Comparison of ENCODE assay signal across 24 cellular contexts in genomic region chr14:100822921-100823320, GRCh38. TPM values are rescaled to one million over a fixed set of nuclear protein-coding genes. Genes with fewer than 3 reads are reported as not detected.
DNase-seq lines count a peak whose midpoint lies in the region; ATAC-seq, FAIRE-seq and TF ChIP-seq lines count a peak whose summit lies in the region.
"Had no signal": no experiment of that assay in that cellular context is flagged by ENCODE, and none has a peak within 500 bp of the region (broad histone marks: within the 10 kb centered on the region; RNA-seq: fewer than 3 reads in every experiment).

No MANE protein-coding gene starts in this region.

- ATAC-seq in HepG2, result no peak
- no peak for ATAC-seq in right lobe of liver
- ATAC-seq in GM19351 (IDR thresholded peaks at IDR 0.05; ENCODE audit: unreplicated experiment), result no peak
- ATAC-seq: A549, PC-3 had no signal

- POLR2A ChIA-PET in HepG2 (lab: Yijun Ruan, JAX), result interaction anchor here (1.9 to 3.2 kb wide), 3 partner anchors 19 to 78 kb away, joined by 4 to 22 read pairs (median 6); no protein-coding TSS in a partner anchor

- H3K36me3 ChIP-seq in HepG2 (replicated peaks in 1 of 2; ENCODE audit: control insufficient read depth in 1 of 2, insufficient read depth in 2 of 2, low read length in 2 of 2), result no peaks in the 10 kb centered on the region
- H3K36me3 ChIP-seq in right lobe of liver, result no peaks in the 10 kb centered on the region
- no peaks in the 10 kb centered on the region for H3K36me3 ChIP-seq in Karpas-422 (ENCODE audit: insufficient read depth, low read length)

- H3K4me1 ChIP-seq in HepG2 (ENCODE audit: insufficient read depth, low read length) (peaks cover 62% of the 10 kb centered on the region), right lobe of liver (peaks cover 0 to 11% (median 0%) of the 10 kb centered on the region in 4 donors), Karpas-422 (ENCODE audit: low read length) (no peaks in the 10 kb centered on the region)
- H3K4me1 ChIP-seq: A549 had no signal

- H4K20me1 ChIP-seq in HepG2 (ENCODE audit: insufficient read depth, low read length) (no peaks in the 10 kb centered on the region), Karpas-422 (ENCODE audit: insufficient read depth, low read depth, low read length) (no peaks in the 10 kb centered on the region)

- H3K9me3 ChIP-seq in HepG2 (ENCODE audit: low read length) (peaks cover 4% of the 10 kb centered on the region; the same call in 1 of the 2 replicates), right lobe of liver (no peaks in the 10 kb centered on the region), Karpas-422 (ENCODE audit: low read length) (peaks cover 4% of the 10 kb centered on the region)

- H2AFZ ChIP-seq in HepG2 (ENCODE audit: low read length) (no peak overlapping the region), Karpas-422 (ENCODE audit: low read length) (no peak overlapping the region)

- H3K4me3 ChIP-seq in HepG2 (replicated peaks in 1 of 3; ENCODE audit: insufficient read depth in 1 of 3, low read depth in 2 of 3, low read length in 3 of 3) (no peak overlapping the region), right lobe of liver (no peak overlapping the region), choroid plexus epithelial cell (ENCODE audit: low read depth, low read length) (no peak overlapping the region), Karpas-422 (ENCODE audit: low read length) (no peak overlapping the region)
- H3K4me3 ChIP-seq: A549 had no signal

- in situ Hi-C loops in HepG2 (cut with HindIII; ENCODE audit: extremely low pct_ligation_motif_present, low pct_unique_long_range_greater_than_20kb), result no loop called here

- H3K27me3 ChIP-seq in HepG2 (ENCODE audit: control insufficient read depth in 1 of 2, insufficient read depth in 2 of 2, low read length in 2 of 2) (no peaks in the 10 kb centered on the region), right lobe of liver (no peaks in the 10 kb centered on the region), Karpas-422 (ENCODE audit: low read length) (no peaks in the 10 kb centered on the region)

- CTCF ChIA-PET in HepG2 (lab: Yijun Ruan, JAX; ENCODE audit: low intra/inter-chr PET ratio, low total read pairs), result no interaction called here

- no peak for TF ChIP-seq RAD21 in HepG2 (CRISPR knock-in tag; IDR thresholded peaks at IDR 0.05)

- 86% methylated on average over 2 of the region's 2 CpGs for WGBS in HepG2 (ENCODE audit: low lambda C conversion rate)
- 31% methylated on average over 2 of the region's 2 CpGs for WGBS in right lobe of liver (ENCODE audit: insufficient coverage, low coverage, low lambda C conversion rate, missing lambda C conversion rate)

- no peak for TF ChIP-seq EP300 in HepG2 (IDR thresholded peaks at IDR 0.05; ENCODE audit: low read depth in 2 of 2, low read length in 2 of 2)
- TF ChIP-seq EP300 in HepG2 (CRISPR knock-in tag; IDR thresholded peaks at IDR 0.05; ENCODE audit: borderline replicate concordance), result no peak

- intact Hi-C loops in HepG2 (cut with micrococcal nuclease; ENCODE audit: unreplicated experiment) (no loop called here), right lobe of liver (cut with DNase I) (loop anchor here in 1 of 2 donors (10.0 kb wide), 1 partner anchor 108 kb away; no protein-coding TSS in a partner anchor)

- H3K27ac ChIP-seq in HepG2 (ENCODE audit: extremely low read length, insufficient read depth, low read length) (peak overlapping the region; percentile 87), right lobe of liver (no peak overlapping the region), Karpas-422 (ENCODE audit: low read length) (no peak overlapping the region)
- H3K27ac ChIP-seq: A549 had no signal

- DNase-seq in HepG2 (ENCODE audit: low spot score) (no peak), right lobe of liver (no peak), choroid plexus epithelial cell (ENCODE audit: low read depth) (peak; percentile 35), myocyte (ENCODE audit: low read depth) (peak; percentile 24), superior temporal gyrus (ENCODE audit: extremely low spot score) (no peak), Karpas-422 (no peak), NOMO-1 (lab: John Stamatoyannopoulos, UW; ENCODE audit: unreplicated experiment in 2 of 2) (no peak)
- DNase-seq: activated CD4-positive, alpha-beta memory T cell treated with anti-CD3 and anti-CD28 coated beads for 36 hours; activated naive CD4-positive, alpha-beta T cell; amniotic stem cell; C1 segment of cervical spinal cord; NCI-H1436; PC-3; SHP77 treated with DMSO at 0.1 percent for 48 hours; small intestine; stimulated activated naive CD4-positive, alpha-beta T cell had no signal

- TF ChIP-seq POLR2A in HepG2 (IDR thresholded peaks at IDR 0.05; ENCODE audit: insufficient read depth in 1 of 2, low read depth in 2 of 2, low read length in 2 of 2), result no peak
- TF ChIP-seq POLR2A in right lobe of liver (IDR thresholded peaks at IDR 0.05), result no peak

- no TSS peak for BruUV-seq in HepG2 (replicated peaks; lab: Mats Ljungman, UMichigan)

- H3K79me2 ChIP-seq in HepG2 (ENCODE audit: insufficient read depth, low read length) (no peaks in the 10 kb centered on the region), Karpas-422 (ENCODE audit: low read length) (no peaks in the 10 kb centered on the region)

- no peaks in the 10 kb centered on the region for H3K9me2 ChIP-seq in Karpas-422 (replicated peaks; ENCODE audit: insufficient read depth, low read length)

- peak overlapping the region; percentile 71; the same call in 1 of the 2 replicates for H3K4me2 ChIP-seq in HepG2 (ENCODE audit: low read depth, low read length)
- no peak overlapping the region for H3K4me2 ChIP-seq in Karpas-422 (ENCODE audit: low read depth, low read length, poor library complexity, severe bottlenecking)
- H3K4me2 ChIP-seq: A549 had no signal

- FAIRE-seq in HepG2 (lab: Jason Lieb, UNC), result peak; percentile 26
- FAIRE-seq: A549, D721Med, GM18507, H54, small intestine had no signal

- H3K9ac ChIP-seq in HepG2 (ENCODE audit: insufficient read depth, low read depth, low read length) (no peak overlapping the region), Karpas-422 (ENCODE audit: low read length) (no peak overlapping the region)

- TF ChIP-seq CTCF in HepG2 (CRISPR knock-in tag; IDR thresholded peaks at IDR 0.05) (no peak), right lobe of liver (IDR thresholded peaks at IDR 0.05) (no peak), choroid plexus epithelial cell (conservative IDR thresholded peaks at IDR 0.05; ENCODE audit: low read depth, low read length) (no peak)

TF ChIP-seq in HepG2, 621 proteins besides CTCF, POLR2A, EP300 and RAD21:
- TF ChIP-seq ZNF446 (CRISPR knock-in tag; IDR thresholded peaks at IDR 0.05), result no peak
- TF ChIP-seq MNT (IDR thresholded peaks at IDR 0.05), result peak; percentile 22; the same call in 1 of the 2 replicates
TF ChIP-seq in HepG2: peak in this region for 1.

RNA-seq across cellular contexts. Expression of gene MEG3, which starts 3.0 kb away (rescaled TPM):
- total RNA-seq in HepG2 (2016; rRNA removed; fragmentation: Illumina TruSeq; extraction: Trizol) (not detected in 2 replicates), right lobe of liver (10 to 100 TPM in 5 of 6 experiments, 1 to 10 TPM in 1; 5.7 to 43.7 (median 23.9) TPM), myocyte (289 and 326 TPM in 2 replicates)
- total RNA-seq in HepG2 (2016; cell fraction: cytosol; rRNA removed; fragmentation: Illumina TruSeq; extraction: Trizol; ENCODE audit: low read depth), result not detected in 2 replicates
- total RNA-seq in HepG2 (2016; cell fraction: insoluble cytoplasmic fraction; rRNA removed; fragmentation: Illumina TruSeq; extraction: Trizol), result not detected in 2 replicates
- total RNA-seq in HepG2 (2016; cell fraction: membrane; rRNA removed; fragmentation: Illumina TruSeq; extraction: Trizol), result not detected in 2 replicates
- total RNA-seq in HepG2 (2016; cell fraction: nucleus; rRNA removed; fragmentation: Illumina TruSeq; extraction: Trizol), result 0.38 TPM in 1 of 2 replicates, not detected in the other
- polyA plus RNA-seq in HepG2 (2011; rRNA removed), result 0.07 and 0.17 TPM in 2 replicates
- polyA plus RNA-seq in HepG2 (2011; cell fraction: cytosol; rRNA removed), result 0.03 TPM in 1 of 2 replicates, not detected in the other
- 0.59 and 0.62 TPM in 2 replicates for polyA plus RNA-seq in HepG2 (2011; cell fraction: nucleus; rRNA removed)
- polyA plus RNA-seq in HepG2 (2012), result 0.12 TPM in 1 of 2 replicates, not detected in the other
- polyA plus RNA-seq in HepG2 (2016; cell fraction: cytosol; fragmentation: Illumina TruSeq; extraction: Trizol; ENCODE audit: low read depth), result not detected in 2 replicates
- not detected in 2 replicates for polyA plus RNA-seq in HepG2 (2016; cell fraction: insoluble cytoplasmic fraction; fragmentation: Illumina TruSeq; extraction: Trizol; ENCODE audit: low read depth)
- not detected in 2 replicates for polyA plus RNA-seq in HepG2 (2016; cell fraction: membrane; fragmentation: Illumina TruSeq; extraction: Trizol; ENCODE audit: low read depth)
- polyA plus RNA-seq in HepG2 (2016; cell fraction: nucleus; fragmentation: Illumina TruSeq; extraction: Trizol; ENCODE audit: insufficient read depth, low read depth), result 0.15 TPM in 1 of 2 replicates, not detected in the other
- polyA minus RNA-seq in HepG2 (2011; rRNA and poly(A)+ RNA removed; ENCODE audit: low replicate concordance), result 0.08 TPM in 1 of 2 replicates, not detected in the other
- not detected in 2 replicates for polyA minus RNA-seq in HepG2 (2011; cell fraction: cytosol; rRNA and poly(A)+ RNA removed)
- polyA minus RNA-seq in HepG2 (2011; cell fraction: nucleus; rRNA and poly(A)+ RNA removed), result 0.12 and 0.26 TPM in 2 replicates
- 176 TPM for polyA plus RNA-seq in myocyte (2012)
- total RNA-seq in Karpas-422 (2014; rRNA removed; shearing (Covaris generic); ENCODE audit: low replicate concordance), result not detected in 2 replicates
- total RNA-seq: activated CD4-positive, alpha-beta memory T cell treated with anti-CD3 and anti-CD28 coated beads for 36 hours; MCF 10A; PC-3 had no signal
- polyA plus RNA-seq: IgD-negative memory B cell, neural cell had no signal

Comparison
In these comparisons a context has a peak if more than half of its experiments do, and no peak if none do; other contexts are left out.
1. DNase-seq: peak in choroid plexus epithelial cell (single experiment) and myocyte (single experiment); none in HepG2 (single experiment), right lobe of liver (0 of 3), superior temporal gyrus (single experiment), Karpas-422 (single experiment) and NOMO-1 (0 of 2).